ENCODE assay signal across 11 cellular contexts in genomic region chr19:2994588-2995131, GRCh38.
"Had no signal": no experiment of that assay in that cellular context is flagged by ENCODE, and none has a peak within 500 bp of the region (broad histone marks: within the 10 kb centered on the region; RNA-seq: fewer than 3 reads in every experiment).

No MANE protein-coding gene starts in this region.

- H3K27ac ChIP-seq: GM23248 had no signal

- H3K36me3 ChIP-seq: HAP-1 had no signal

- FAIRE-seq: H1, H54 had no signal

- ATAC-seq: GM23338, HCT116 had no signal

- H3K4me2 ChIP-seq: GM23338 had no signal

- H3K9ac ChIP-seq: GM23248 had no signal

- H3K4me3 ChIP-seq: GM23248, GM23338, HAP-1 had no signal

- H3K9me3 ChIP-seq: HAP-1 had no signal

- H3K4me3 Mint-ChIP-seq: GM23338, H9, HFFc6 had no signal

- H3K4me1 ChIP-seq: HAP-1 had no signal

- H2AFZ ChIP-seq: GM23248, GM23338 had no signal

- H3K27ac Mint-ChIP-seq: GM23338, HFFc6 had no signal

- H3K9me3 Mint-ChIP-seq: GM23338 had no signal

- DNase-seq: GM23248, GOT3, H7, H9, HCEC 1CT, HFFc6 had no signal
